ENCODE assay signal across 21 cellular contexts in the genomic region with DNA sequence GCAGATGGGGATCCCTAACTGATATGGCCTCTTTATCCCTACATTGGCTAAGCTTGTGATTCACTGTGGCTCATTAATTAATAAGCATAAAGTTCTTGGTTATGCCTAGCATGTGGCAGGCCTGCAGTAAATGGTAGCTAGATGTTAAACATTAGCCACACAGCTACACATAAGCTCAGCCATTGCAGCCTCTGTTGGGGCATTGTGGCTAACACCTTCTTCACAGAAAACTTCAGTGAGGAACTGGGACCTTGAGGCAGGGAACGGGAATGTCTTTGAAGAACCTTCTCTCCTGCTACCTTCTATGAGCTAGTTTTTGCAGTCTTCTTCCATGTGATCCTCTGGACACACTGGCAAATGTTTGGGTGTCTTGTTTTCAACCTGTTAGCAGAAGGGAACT.
"Had no signal": no experiment of that assay in that cellular context is flagged by ENCODE, and none has a peak within 500 bp of the region (broad histone marks: within the 10 kb centered on the region; RNA-seq: fewer than 3 reads in every experiment).

No MANE protein-coding gene starts in this region.

- DNase-seq: activated CD4-positive, alpha-beta T cell treated with anti-CD3 and anti-CD28 coated beads for 36 hours; activated CD4-positive, alpha-beta T cell treated with anti-CD3 and anti-CD28 coated beads, Interleukin-2, amount 10 ng/mL, durations not matched to agents 7 days and 5 days; activated CD4-positive, alpha-beta T cell treated with anti-CD3 and anti-CD28 coated beads, Interleukin-2, amount 50 U/mL, for 48 hours; activated CD8-positive, alpha-beta T cell treated with anti-CD3 and anti-CD28 coated beads, Interleukin-2, amount 10 ng/mL, durations not matched to agents 7 days and 5 days; activated gamma-delta T cell; activated naive CD4-positive, alpha-beta T cell treated with Interleukin-2 at 50 U/mL for 16 hours; activated naive CD8-positive, alpha-beta T cell treated with anti-CD3 and anti-CD28 coated beads, Interleukin-2, amount 10 ng/mL, durations not matched to agents 7 days and 5 days; activated T-cell treated with anti-CD3 and anti-CD28 coated beads, Interleukin-2, amount 50 U/mL, for 24 hours; amygdala; MM.1S; MV-4-11; NCI-H1092; NCI-H1436 treated with DMSO at 0.1 percent for 48 hours; NCI-H1694 treated with DMSO at 0.1 percent for 48 hours; NCI-H2029; NCI-H345; NCI-H524 treated with DMSO at 0.1 percent for 48 hours; SHP77; SK-N-SH had no signal

- ATAC-seq: activated CD4-positive, alpha-beta T cell treated with anti-CD3 and anti-CD28 coated beads for 36 hours; activated CD8-positive, alpha-beta T cell treated with anti-CD3 and anti-CD28 coated beads, Interleukin-2, amount 10 ng/mL, durations not matched to agents 7 days and 5 days; Panc1 had no signal

- FAIRE-seq: TTC549 had no signal
